In genomic region chr4:113695328-113696169, GRCh38 we compare ENCODE assay signal across 22 cellular contexts.
DNase-seq lines count a peak whose midpoint lies in the region; ATAC-seq, FAIRE-seq and TF ChIP-seq lines count a peak whose summit lies in the region.
"Had no signal": no experiment of that assay in that cellular context is flagged by ENCODE, and none has a peak within 500 bp of the region (broad histone marks: within the 10 kb centered on the region; RNA-seq: fewer than 3 reads in every experiment).

No MANE protein-coding gene starts in this region.

- no peak; the same call in 2 of the 3 replicates for ATAC-seq in HepG2
- ATAC-seq: gastroesophageal sphincter, K562 had no signal

- TF ChIP-seq EP300 in HepG2 (IDR thresholded peaks at IDR 0.05; ENCODE audit: low read depth in 2 of 2, low read length in 2 of 2) (no peak), HepG2 (CRISPR knock-in tag; IDR thresholded peaks at IDR 0.05; ENCODE audit: borderline replicate concordance) (no peak)

- H4K20me1 ChIP-seq in HepG2 (ENCODE audit: insufficient read depth, low read length), result no peaks in the 10 kb centered on the region; the same call in 1 of the 2 replicates

- in situ Hi-C loops in HepG2 (cut with HindIII; ENCODE audit: extremely low pct_ligation_motif_present, low pct_unique_long_range_greater_than_20kb), result no loop called here

- WGBS in HepG2 (ENCODE audit: low lambda C conversion rate), result 97% methylated on average over 3 of the region's 3 CpGs

- H3K27ac ChIP-seq in HepG2 (ENCODE audit: extremely low read length, insufficient read depth, low read length) (no peak overlapping the region), caudate nucleus (ENCODE audit: low read depth, low read length) (no peak overlapping the region)
- H3K27ac ChIP-seq: coronary artery, gastroesophageal sphincter, thoracic aorta had no signal

- no peak for TF ChIP-seq POLR2A in HepG2 (IDR thresholded peaks at IDR 0.05; ENCODE audit: insufficient read depth in 1 of 2, low read depth in 2 of 2, low read length in 2 of 2)

- no peaks in the 10 kb centered on the region for H3K27me3 ChIP-seq in Caco-2 (replicated peaks; ENCODE audit: control insufficient read depth, insufficient read depth, low read length)
- no peaks in the 10 kb centered on the region for H3K27me3 ChIP-seq in bronchial epithelial cell (ENCODE audit: control insufficient read depth, insufficient read depth, low read length)
- no peaks in the 10 kb centered on the region for H3K27me3 ChIP-seq in HepG2 (ENCODE audit: control insufficient read depth in 1 of 2, insufficient read depth in 2 of 2, low read length in 2 of 2)
- H3K27me3 ChIP-seq: gastroesophageal sphincter had no signal

- H3K4me3 ChIP-seq in Caco-2 (ENCODE audit: low read depth, low read length) (no peak overlapping the region), bronchial epithelial cell (ENCODE audit: low read depth, low read length) (no peak overlapping the region), HepG2 (replicated peaks in 1 of 3; ENCODE audit: insufficient read depth in 1 of 3, low read depth in 2 of 3, low read length in 3 of 3) (no peak overlapping the region)
- H3K4me3 ChIP-seq: coronary artery, gastroesophageal sphincter, K562, smooth muscle cell, thoracic aorta had no signal

- no peaks in the 10 kb centered on the region for H3K9me3 Mint-ChIP-seq in Caco-2 (ENCODE audit: unreplicated experiment)
- H3K9me3 Mint-ChIP-seq in activated T-helper 2 cell treated with anti-CD3 and anti-CD28 coated beads, Interferon-gamma antibody, Interleukin-2, Interleukin-4, amounts not matched to agents 10 μg/mL and 5 μg/mL and 100 μg/mL, durations not matched to agents 14 hours and 24 hours and 36 hours, result no peaks in the 10 kb centered on the region
- H3K9me3 Mint-ChIP-seq: nephron progenitor cell had no signal

- H3K9ac ChIP-seq in HepG2 (ENCODE audit: insufficient read depth, low read depth, low read length), result no peak overlapping the region

- no peak overlapping the region for H3K4me3 Mint-ChIP-seq in Caco-2 (ENCODE audit: unreplicated experiment)
- H3K4me3 Mint-ChIP-seq in activated T-helper 2 cell treated with anti-CD3 and anti-CD28 coated beads, Interferon-gamma antibody, Interleukin-2, Interleukin-4, amounts not matched to agents 10 μg/mL and 5 μg/mL and 100 μg/mL, durations not matched to agents 14 hours and 24 hours and 36 hours (ENCODE audit: low read depth), result no peak overlapping the region
- H3K4me3 Mint-ChIP-seq: nephron progenitor cell had no signal

- TF ChIP-seq RAD21 in HepG2 (CRISPR knock-in tag; IDR thresholded peaks at IDR 0.05), result no peak

- no peak overlapping the region for H3K4me2 ChIP-seq in HepG2 (ENCODE audit: low read depth, low read length)
- H3K4me2 ChIP-seq: smooth muscle cell had no signal

- CTCF ChIA-PET in Caco-2 (lab: Charles Lee), result interaction anchor here (0.6 to 2.2 kb wide), 2 partner anchors 11 to 148 kb away, joined by 3 to 8 read pairs; no protein-coding TSS in a partner anchor
- CTCF ChIA-PET in HepG2 (lab: Yijun Ruan, JAX; ENCODE audit: low intra/inter-chr PET ratio, low total read pairs), result no interaction called here

- no peak overlapping the region for H3K27ac Mint-ChIP-seq in Caco-2 (ENCODE audit: unreplicated experiment)
- H3K27ac Mint-ChIP-seq in activated T-helper 2 cell treated with anti-CD3 and anti-CD28 coated beads, Interferon-gamma antibody, Interleukin-2, Interleukin-4, amounts not matched to agents 10 μg/mL and 5 μg/mL and 100 μg/mL, durations not matched to agents 14 hours and 24 hours and 36 hours, result no peak overlapping the region
- H3K27ac Mint-ChIP-seq: nephron progenitor cell had no signal

- intact Hi-C loops in Caco-2 (cut with micrococcal nuclease; ENCODE audit: unreplicated experiment) (no loop called here), HepG2 (cut with micrococcal nuclease; ENCODE audit: unreplicated experiment) (no loop called here)
- intact Hi-C loops in activated T-helper 2 cell treated with anti-CD3 and anti-CD28 coated beads, Interferon-gamma antibody, Interleukin-2, Interleukin-4, amounts not matched to agents 10 μg/mL and 5 μg/mL and 100 μg/mL, durations not matched to agents 14 hours and 24 hours and 36 hours (cut with micrococcal nuclease), result loop anchor here (5.0 kb wide), 1 partner anchor 37 kb away; no protein-coding TSS in a partner anchor

- TF ChIP-seq CTCF in Caco-2 (IDR thresholded peaks at IDR 0.05; ENCODE audit: insufficient read depth in 1 of 2, low read depth in 1 of 2, low read length in 1 of 2, severe bottlenecking in 1 of 2, unreplicated experiment in 1 of 2) (no peak), bronchial epithelial cell (IDR thresholded peaks at IDR 0.05; ENCODE audit: insufficient read depth, low read length, severe bottlenecking) (no peak), HepG2 (CRISPR knock-in tag; IDR thresholded peaks at IDR 0.05) (no peak)

- no peaks in the 10 kb centered on the region for H3K36me3 Mint-ChIP-seq in Caco-2 (ENCODE audit: insufficient read depth, unreplicated experiment)
- peaks cover 23% of the 10 kb centered on the region for H3K36me3 Mint-ChIP-seq in activated T-helper 2 cell treated with anti-CD3 and anti-CD28 coated beads, Interferon-gamma antibody, Interleukin-2, Interleukin-4, amounts not matched to agents 10 μg/mL and 5 μg/mL and 100 μg/mL, durations not matched to agents 14 hours and 24 hours and 36 hours (ENCODE audit: low read depth)

- BruUV-seq in Caco-2 (replicated peaks; lab: Mats Ljungman, UMichigan) (TSS peak; percentile 10), HepG2 (replicated peaks; lab: Mats Ljungman, UMichigan) (no TSS peak)

- H3K4me1 ChIP-seq in Caco-2 (peaks cover 52% of the 10 kb centered on the region), HepG2 (ENCODE audit: insufficient read depth, low read length) (peaks cover 13% of the 10 kb centered on the region)

- H3K36me3 ChIP-seq in Caco-2 (ENCODE audit: control insufficient read depth, insufficient read depth, low read length) (no peaks in the 10 kb centered on the region), bronchial epithelial cell (ENCODE audit: control insufficient read depth, insufficient read depth, low read length) (no peaks in the 10 kb centered on the region), HepG2 (replicated peaks in 1 of 2; ENCODE audit: control insufficient read depth in 1 of 2, insufficient read depth in 2 of 2, low read length in 2 of 2) (no peaks in the 10 kb centered on the region)
- H3K36me3 ChIP-seq: gastroesophageal sphincter, thoracic aorta had no signal

- POLR2A ChIA-PET in Caco-2 (lab: Charles Lee) (no interaction called here), HepG2 (lab: Yijun Ruan, JAX) (no interaction called here)

- peaks cover 23% of the 10 kb centered on the region for H3K79me2 ChIP-seq in HepG2 (ENCODE audit: insufficient read depth, low read length)

- H3K27me3 Mint-ChIP-seq in Caco-2 (ENCODE audit: insufficient read depth, unreplicated experiment), result no peaks in the 10 kb centered on the region
- no peaks in the 10 kb centered on the region for H3K27me3 Mint-ChIP-seq in activated T-helper 2 cell treated with anti-CD3 and anti-CD28 coated beads, Interferon-gamma antibody, Interleukin-2, Interleukin-4, amounts not matched to agents 10 μg/mL and 5 μg/mL and 100 μg/mL, durations not matched to agents 14 hours and 24 hours and 36 hours (ENCODE audit: low read depth)

- peaks cover 5% of the 10 kb centered on the region for H3K4me1 Mint-ChIP-seq in Caco-2 (ENCODE audit: low read depth, unreplicated experiment)
- H3K4me1 Mint-ChIP-seq in activated T-helper 2 cell treated with anti-CD3 and anti-CD28 coated beads, Interferon-gamma antibody, Interleukin-2, Interleukin-4, amounts not matched to agents 10 μg/mL and 5 μg/mL and 100 μg/mL, durations not matched to agents 14 hours and 24 hours and 36 hours (ENCODE audit: low read depth), result peaks cover 40% of the 10 kb centered on the region

- peak; percentile 47 for FAIRE-seq in GM19239 (lab: Jason Lieb, UNC)
- no peak for FAIRE-seq in bronchial epithelial cell (lab: Jason Lieb, UNC)
- FAIRE-seq in HepG2 (lab: Jason Lieb, UNC), result no peak
- FAIRE-seq: K562 had no signal

- H2AFZ ChIP-seq in HepG2 (ENCODE audit: low read length), result no peak overlapping the region

- H3K9me3 ChIP-seq in Caco-2, result no peaks in the 10 kb centered on the region
- no peaks in the 10 kb centered on the region for H3K9me3 ChIP-seq in HepG2 (ENCODE audit: low read length)
- H3K9me3 ChIP-seq: gastroesophageal sphincter, thoracic aorta had no signal

- DNase-seq in Caco-2, result peak; percentile 36 to 61
- no peak for DNase-seq in GM19239 (ENCODE audit: insufficient read length, low spot score)
- DNase-seq in bronchial epithelial cell (ENCODE audit: low read depth), result peak; percentile 53
- DNase-seq in HepG2 (ENCODE audit: low spot score), result peak; percentile 28
- DNase-seq in caudate nucleus (lab: John Stamatoyannopoulos, UW), result no peak
- DNase-seq in ureter (ENCODE audit: low spot score), result no peak
- no peak for DNase-seq in activated T-helper 2 cell treated with anti-CD3 and anti-CD28 coated beads, Interferon-gamma antibody, Interleukin-2, Interleukin-4, amounts not matched to agents 10 μg/mL and 5 μg/mL and 100 μg/mL, durations not matched to agents 14 hours and 24 hours and 36 hours (ENCODE audit: low spot score)
- DNase-seq: activated CD4-positive, alpha-beta T cell treated with anti-CD3 and anti-CD28 coated beads for 1 hour; AML-193; aorta; midbrain; MV-4-11; NCI-H1930; nephron progenitor cell; NK-92 treated with Interleukin-12 subunit alpha and Interleukin-12 subunit beta, amount 100 ng/mL, for 24 hours; stimulated activated CD8-positive, alpha-beta memory T cell treated with anti-CD3 and anti-CD28 coated beads, Interleukin-4, amount 100 ng/mL, for 48 hours; T-helper 9 cell had no signal

TF ChIP-seq in HepG2, 621 proteins besides CTCF, POLR2A, EP300 and RAD21 (continues in another document):
- TF ChIP-seq MXD4 (CRISPR knock-in tag; IDR thresholded peaks at IDR 0.05) (no peak), TBX3 (IDR thresholded peaks at IDR 0.05; ENCODE audit: borderline replicate concordance) (no peak), CHCHD3 (CRISPR knock-in tag; IDR thresholded peaks at IDR 0.05) (no peak), NFRKB (IDR thresholded peaks at IDR 0.05) (no peak), ATF7 (IDR thresholded peaks at IDR 0.05) (no peak), ATF7 (CRISPR knock-in tag; IDR thresholded peaks at IDR 0.05) (no peak), EEA1 (CRISPR knock-in tag; IDR thresholded peaks at IDR 0.05; ENCODE audit: borderline replicate concordance) (no peak), ATF5 (CRISPR knock-in tag; IDR thresholded peaks at IDR 0.05; ENCODE audit: low read depth) (no peak), ZNF83 (CRISPR knock-in tag; IDR thresholded peaks at IDR 0.05; ENCODE audit: borderline replicate concordance) (no peak), EZH2 (conservative IDR thresholded peaks at IDR 0.05; ENCODE audit: low read depth, low read length) (no peak), U2AF1 (optimal IDR thresholded peaks at IDR 0.05; ENCODE audit: low read depth, low read length) (no peak), RFX5 (IDR thresholded peaks at IDR 0.05; ENCODE audit: low read depth, low read length) (no peak)

Comparison
In these comparisons a context has a peak if more than half of its experiments do, and no peak if none do; other contexts are left out.
1. DNase-seq: peak in Caco-2 (2 of 2), bronchial epithelial cell (single experiment) and HepG2 (single experiment); none in GM19239 (single experiment), caudate nucleus (0 of 61), ureter (single experiment) and activated T-helper 2 cell treated with anti-CD3 and anti-CD28 coated beads, Interferon-gamma antibody, Interleukin-2, Interleukin-4, amounts not matched to agents 10 μg/mL and 5 μg/mL and 100 μg/mL, durations not matched to agents 14 hours and 24 hours and 36 hours (single experiment).